In the genomic region with DNA sequence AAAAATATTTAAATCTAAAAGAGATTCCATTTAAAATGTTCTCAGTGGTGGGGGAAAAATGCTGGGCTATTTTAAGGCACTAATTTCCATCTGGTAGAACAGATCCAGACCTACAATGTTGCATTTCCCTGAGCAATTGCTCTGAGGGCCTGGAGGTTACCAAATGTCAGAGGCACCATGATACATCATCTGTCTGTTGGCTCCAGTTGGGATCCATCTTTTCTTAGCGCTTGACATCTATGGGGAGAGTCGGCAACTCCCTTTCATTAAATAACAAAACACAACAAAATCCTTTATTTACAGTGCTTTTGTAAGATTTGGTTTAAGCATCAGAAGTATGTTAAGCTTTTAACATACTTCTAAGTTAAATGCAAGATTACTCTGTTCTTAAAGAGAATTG, we compare ENCODE assay signal across 26 cellular contexts.
"Had no signal": no experiment of that assay in that cellular context is flagged by ENCODE, and none has a peak within 500 bp of the region (broad histone marks: within the 10 kb centered on the region; RNA-seq: fewer than 3 reads in every experiment).

No MANE protein-coding gene starts in this region.

- H3K27ac ChIP-seq: hepatocyte, left lung, lower lobe of right lung, prostate gland, skin epidermis, suprapubic skin, upper lobe of right lung had no signal

- H3K27me3 Mint-ChIP-seq: naive thymus-derived CD8-positive, alpha-beta T cell; stimulated activated naive CD8-positive, alpha-beta T cell treated with anti-CD3 and anti-CD28 coated beads, Interleukin-15, Interleukin-2, amounts not matched to agents 100 ng/mL and 50 ng/mL, for 24 hours had no signal

- H3K9me3 ChIP-seq: lower lobe of right lung, pancreas, prostate gland, suprapubic skin, thoracic aorta, tibial artery, upper lobe of right lung, uterus had no signal

- H3K4me3 ChIP-seq: hepatocyte, left lung, lower lobe of right lung, pancreas, prostate gland, skin epidermis, suprapubic skin, thoracic aorta, tibial artery, upper lobe of right lung, uterus had no signal

- FAIRE-seq: pancreas had no signal

- H3K27ac Mint-ChIP-seq: naive thymus-derived CD8-positive, alpha-beta T cell; stimulated activated naive CD8-positive, alpha-beta T cell treated with anti-CD3 and anti-CD28 coated beads, Interleukin-15, Interleukin-2, amounts not matched to agents 100 ng/mL and 50 ng/mL, for 24 hours had no signal

- DNase-seq: islet precursor cell; left cardiac atrium; left lung; lower lobe of right lung; mammary epithelial cell; mesenchymal stem cell; naive thymus-derived CD8-positive, alpha-beta T cell; pancreas; posterior cingulate gyrus; retina; right cardiac atrium; stimulated activated CD4-positive, alpha-beta T cell treated with anti-CD3 and anti-CD28 coated beads, Interleukin-12 subunit alpha, Interleukin-12 subunit beta, amount 100 ng/mL, for 4 hours; stimulated activated CD4-positive, alpha-beta T cell treated with anti-CD3 and anti-CD28 coated beads, Interleukin-15, amount 100 ng/mL, for 24 hours; stimulated activated CD4-positive, alpha-beta T cell treated with anti-CD3 and anti-CD28 coated beads, Interleukin-2, amount 100 ng/mL, for 24 hours; stimulated activated CD4-positive, alpha-beta T cell treated with anti-CD3 and anti-CD28 coated beads, Interleukin-4, amount 100 ng/mL, for 1 hour; stimulated activated naive CD4-positive, alpha-beta T cell; tibial artery; trophoblast cell; upper lobe of right lung; uterus had no signal

- H3K36me3 ChIP-seq: left lung, lower lobe of right lung, pancreas, prostate gland, suprapubic skin, thoracic aorta, tibial artery, upper lobe of right lung, uterus had no signal

- H3K4me3 Mint-ChIP-seq: naive thymus-derived CD8-positive, alpha-beta T cell; stimulated activated naive CD8-positive, alpha-beta T cell treated with anti-CD3 and anti-CD28 coated beads, Interleukin-15, Interleukin-2, amounts not matched to agents 100 ng/mL and 50 ng/mL, for 24 hours had no signal
